ENCODE assay signal across 8 cellular contexts in the genomic region with DNA sequence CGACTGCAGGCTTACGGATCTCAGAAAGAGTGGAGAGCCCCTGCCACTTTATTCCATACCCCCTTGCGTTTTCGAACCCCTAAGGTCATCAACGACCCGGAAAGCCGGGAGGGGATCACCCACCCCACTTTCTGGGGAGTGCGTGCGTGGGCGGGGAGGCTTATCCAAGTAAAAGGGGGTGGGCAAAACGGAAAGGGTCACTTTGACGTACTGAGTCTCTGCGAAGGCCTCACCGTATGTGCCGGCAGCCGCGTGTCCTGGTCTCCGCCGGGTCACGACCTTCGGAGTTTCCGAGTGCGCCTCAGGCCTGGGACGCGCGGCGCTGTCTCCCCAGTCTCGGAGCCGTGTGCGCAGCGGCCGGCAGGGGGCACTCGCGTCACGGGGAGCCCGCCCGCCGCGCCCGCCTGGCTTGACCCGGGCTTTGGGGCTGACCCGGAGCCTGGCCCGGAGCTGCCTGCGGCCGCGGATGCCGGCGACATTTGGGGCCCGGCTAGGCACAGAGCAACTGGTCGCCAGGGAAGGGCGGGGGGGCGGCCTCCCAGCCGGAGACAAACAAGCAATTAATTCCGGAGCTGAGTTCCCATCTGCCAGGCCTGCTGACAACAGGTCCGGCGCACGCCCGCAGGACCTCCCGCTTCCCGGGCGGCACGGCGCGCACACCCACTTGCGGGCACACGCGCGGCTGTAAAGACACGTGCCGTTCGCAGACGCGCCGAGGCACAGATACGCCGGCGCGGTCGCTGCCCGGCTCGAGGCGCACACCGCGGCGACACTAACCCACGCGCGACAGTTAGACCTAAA. TPM values are rescaled to one million over a fixed set of nuclear protein-coding genes. Genes with fewer than 3 reads are reported as not detected.
DNase-seq lines count a peak whose midpoint lies in the region; ATAC-seq and TF ChIP-seq lines count a peak whose summit lies in the region.

No MANE protein-coding gene starts in this region.

- DNase-seq in GM19238 (ENCODE audit: insufficient read length, low spot score) = peak; percentile 85
- peak; percentile 86 for DNase-seq in NCI-H69 (lab: John Stamatoyannopoulos, UW)
- DNase-seq in activated T-cell treated with anti-CD3 and anti-CD28 coated beads for 24 hours (ENCODE audit: low read depth) = peak; percentile 56
- DNase-seq in erythroblast (lab: John Stamatoyannopoulos, UW) = peak; percentile 76 to 88
- DNase-seq in myocyte (ENCODE audit: low read depth) = peak; percentile 32

- H3K4me1 Mint-ChIP-seq in stimulated activated memory B cell treated with anti-CD40 and anti-IgM and Interleukin-4, amounts not matched to agents 10 μg/mL and 1 μg/mL and 100 μg/mL, for 72 hours = peaks cover 12% of the 10 kb centered on the region

- H3K27me3 Mint-ChIP-seq in stimulated activated memory B cell treated with anti-CD40 and anti-IgM and Interleukin-4, amounts not matched to agents 10 μg/mL and 1 μg/mL and 100 μg/mL, for 72 hours = peaks cover 79% of the 10 kb centered on the region

- H3K27ac ChIP-seq in 22Rv1 = no peak overlapping the region

- peak; percentile 94 for TF ChIP-seq CTCF in 22Rv1 (IDR thresholded peaks at IDR 0.05)

- peak overlapping the region; percentile 52 for H3K4me3 Mint-ChIP-seq in stimulated activated memory B cell treated with anti-CD40 and anti-IgM and Interleukin-4, amounts not matched to agents 10 μg/mL and 1 μg/mL and 100 μg/mL, for 72 hours

- H3K36me3 Mint-ChIP-seq in stimulated activated memory B cell treated with anti-CD40 and anti-IgM and Interleukin-4, amounts not matched to agents 10 μg/mL and 1 μg/mL and 100 μg/mL, for 72 hours = no peaks in the 10 kb centered on the region

- H3K9me3 Mint-ChIP-seq in stimulated activated memory B cell treated with anti-CD40 and anti-IgM and Interleukin-4, amounts not matched to agents 10 μg/mL and 1 μg/mL and 100 μg/mL, for 72 hours = no peaks in the 10 kb centered on the region

- H3K27ac Mint-ChIP-seq in stimulated activated memory B cell treated with anti-CD40 and anti-IgM and Interleukin-4, amounts not matched to agents 10 μg/mL and 1 μg/mL and 100 μg/mL, for 72 hours = no peak overlapping the region

- no peak for TF ChIP-seq POLR2A in erythroblast (IDR thresholded peaks at IDR 0.05; ENCODE audit: low read length)

- ATAC-seq in stimulated activated memory B cell treated with anti-CD40 and anti-IgM and Interleukin-4, amounts not matched to agents 10 μg/mL and 1 μg/mL and 100 μg/mL, for 72 hours = peak; percentile 67
- no peak for ATAC-seq in HG02938 (IDR thresholded peaks at IDR 0.05; ENCODE audit: unreplicated experiment)

RNA-seq across cellular contexts. Expression of a gene that starts 0.9 kb away (rescaled TPM):
- not detected in 2 replicates for total RNA-seq in myocyte
- polyA plus RNA-seq in myocyte (2012) = not detected

RNA-seq across cellular contexts. Expression of a gene that starts 52.0 kb away (rescaled TPM):
- total RNA-seq in myocyte = not detected in 2 replicates
- polyA plus RNA-seq in myocyte (2012) = not detected

Comparison
In these comparisons a context has a peak if more than half of its experiments do, and no peak if none do; other contexts are left out.
1. DNase-seq: peak in every context shown above with its lines; median percentile 86 in NCI-H69; 85 in GM19238; 82 in erythroblast; 56 in activated T-cell treated with anti-CD3 and anti-CD28 coated beads for 24 hours; 32 in myocyte.